13 cellular contexts compared by ENCODE assay signal in the genomic region with DNA sequence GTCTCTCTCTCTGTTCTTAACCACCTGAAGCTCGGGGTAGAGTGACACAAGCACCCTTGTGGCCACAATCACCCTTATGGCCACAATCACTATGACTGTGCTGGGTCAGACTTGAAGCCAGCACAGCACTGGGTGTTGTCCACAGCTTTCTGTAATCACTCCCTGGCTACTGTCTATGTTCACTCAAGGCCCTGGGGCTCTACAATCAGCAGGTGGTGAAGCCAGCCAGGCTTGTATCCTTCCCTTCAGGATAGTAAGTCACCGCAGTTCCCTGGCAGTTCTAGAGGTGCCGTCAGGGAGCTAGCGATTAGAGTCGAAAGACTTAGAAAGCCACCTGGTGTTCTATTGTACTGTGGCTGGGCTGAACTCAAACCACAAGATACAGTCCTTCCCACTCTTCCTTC. TPM values are rescaled to one million over a fixed set of nuclear protein-coding genes. Genes with fewer than 3 reads are reported as not detected.
DNase-seq lines count a peak whose midpoint lies in the region; ATAC-seq, FAIRE-seq and TF ChIP-seq lines count a peak whose summit lies in the region.
"Had no signal": no experiment of that assay in that cellular context is flagged by ENCODE, and none has a peak within 500 bp of the region (broad histone marks: within the 10 kb centered on the region; RNA-seq: fewer than 3 reads in every experiment).

No MANE protein-coding gene starts in this region.

- in situ Hi-C loops in HepG2 (cut with HindIII; ENCODE audit: extremely low pct_ligation_motif_present, low pct_unique_long_range_greater_than_20kb) (no loop called here), HAP-1 (cut with MboI; ENCODE audit: low sequenced_read_pairs) (no loop called here)

- TF ChIP-seq RAD21 in HepG2 (CRISPR knock-in tag; IDR thresholded peaks at IDR 0.05) = no peak

- no peak overlapping the region for H3K9ac ChIP-seq in HepG2 (ENCODE audit: insufficient read depth, low read depth, low read length)

- no peaks in the 10 kb centered on the region for H3K4me1 ChIP-seq in HepG2 (ENCODE audit: insufficient read depth, low read length)
- H3K4me1 ChIP-seq in HAP-1 = no peaks in the 10 kb centered on the region
- H3K4me1 ChIP-seq: sigmoid colon had no signal

- H3K4me2 ChIP-seq in HepG2 (ENCODE audit: low read depth, low read length) = no peak overlapping the region

- FAIRE-seq in HepG2 (lab: Jason Lieb, UNC) = no peak
- FAIRE-seq: colon had no signal

- H4K20me1 ChIP-seq in HepG2 (ENCODE audit: insufficient read depth, low read length) = no peaks in the 10 kb centered on the region

- no peak for TF ChIP-seq CTCF in HepG2 (CRISPR knock-in tag; IDR thresholded peaks at IDR 0.05)

- H3K27ac ChIP-seq in HepG2 (ENCODE audit: extremely low read length, insufficient read depth, low read length) = no peak overlapping the region
- H3K27ac ChIP-seq: sigmoid colon had no signal

- no peaks in the 10 kb centered on the region for H3K79me2 ChIP-seq in HepG2 (ENCODE audit: insufficient read depth, low read length)

- BruUV-seq in HepG2 (replicated peaks; lab: Mats Ljungman, UMichigan) = no TSS peak

- CTCF ChIA-PET in HepG2 (lab: Yijun Ruan, JAX; ENCODE audit: low intra/inter-chr PET ratio, low total read pairs) = no interaction called here

- TF ChIP-seq POLR2A in HepG2 (IDR thresholded peaks at IDR 0.05; ENCODE audit: insufficient read depth in 1 of 2, low read depth in 2 of 2, low read length in 2 of 2) = no peak

- H3K27me3 ChIP-seq in HepG2 (ENCODE audit: control insufficient read depth in 1 of 2, insufficient read depth in 2 of 2, low read length in 2 of 2) (no peaks in the 10 kb centered on the region), HAP-1 (ENCODE audit: low read depth) (no peaks in the 10 kb centered on the region)
- H3K27me3 ChIP-seq: sigmoid colon had no signal

- H3K36me3 ChIP-seq in HepG2 (replicated peaks in 1 of 2; ENCODE audit: control insufficient read depth in 1 of 2, insufficient read depth in 2 of 2, low read length in 2 of 2) = no peaks in the 10 kb centered on the region
- H3K36me3 ChIP-seq in HAP-1 (replicated peaks) = no peaks in the 10 kb centered on the region
- H3K36me3 ChIP-seq: sigmoid colon had no signal

- DNase-seq in HepG2 (ENCODE audit: low spot score) (no peak), GM19238 (ENCODE audit: insufficient read length, low spot score) (no peak), HAP-1 (ENCODE audit: low spot score in 2 of 2) (no peak), SK-N-DZ (ENCODE audit: low spot score) (no peak), occipital lobe (lab: John Stamatoyannopoulos, UW) (no peak)
- DNase-seq: activated gamma-delta T cell, NCI-H1092 treated with DMSO at 0.1 percent for 48 hours, PC-3, sigmoid colon had no signal

- H3K4me3 ChIP-seq in HepG2 (replicated peaks in 1 of 3; ENCODE audit: insufficient read depth in 1 of 3, low read depth in 2 of 3, low read length in 3 of 3) (no peak overlapping the region), HAP-1 (no peak overlapping the region)
- H3K4me3 ChIP-seq: sigmoid colon had no signal

- WGBS in HepG2 (ENCODE audit: low lambda C conversion rate) = 67% methylated on average over 3 of the region's 5 CpGs

- no peaks in the 10 kb centered on the region for H3K9me3 ChIP-seq in HepG2 (ENCODE audit: low read length)
- no peaks in the 10 kb centered on the region for H3K9me3 ChIP-seq in HAP-1
- H3K9me3 ChIP-seq: sigmoid colon had no signal

- ATAC-seq in GM19351 (IDR thresholded peaks at IDR 0.05; ENCODE audit: unreplicated experiment) = peak; percentile 94
- ATAC-seq in HG02623 (IDR thresholded peaks at IDR 0.05; ENCODE audit: unreplicated experiment) = peak; percentile 90
- peak; percentile 95 for ATAC-seq in HG03439 (IDR thresholded peaks at IDR 0.05; ENCODE audit: unreplicated experiment)
- peak; percentile 46; the same call in 2 of the 3 replicates for ATAC-seq in HepG2
- ATAC-seq: PC-3 had no signal

- no peak overlapping the region for H2AFZ ChIP-seq in HepG2 (ENCODE audit: low read length)

- TF ChIP-seq EP300 in HepG2 (IDR thresholded peaks at IDR 0.05; ENCODE audit: low read depth in 2 of 2, low read length in 2 of 2) (no peak), HepG2 (CRISPR knock-in tag; IDR thresholded peaks at IDR 0.05; ENCODE audit: borderline replicate concordance) (no peak)

- POLR2A ChIA-PET in HepG2 (lab: Yijun Ruan, JAX) = no interaction called here

- intact Hi-C loops in HepG2 (cut with micrococcal nuclease; ENCODE audit: unreplicated experiment) = no loop called here

TF ChIP-seq in HepG2, 621 proteins besides CTCF, POLR2A, EP300 and RAD21 (continues in another document):
- TF ChIP-seq, protein P1, sequence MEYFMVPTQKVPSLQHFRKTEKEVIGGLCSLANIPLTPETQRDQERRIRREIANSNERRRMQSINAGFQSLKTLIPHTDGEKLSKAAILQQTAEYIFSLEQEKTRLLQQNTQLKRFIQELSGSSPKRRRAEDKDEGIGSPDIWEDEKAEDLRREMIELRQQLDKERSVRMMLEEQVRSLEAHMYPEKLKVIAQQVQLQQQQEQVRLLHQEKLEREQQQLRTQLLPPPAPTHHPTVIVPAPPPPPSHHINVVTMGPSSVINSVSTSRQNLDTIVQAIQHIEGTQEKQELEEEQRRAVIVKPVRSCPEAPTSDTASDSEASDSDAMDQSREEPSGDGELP (IDR thresholded peaks at IDR 0.05; ENCODE audit: borderline replicate concordance, low read depth) = no peak
- TF ChIP-seq, protein P2, sequence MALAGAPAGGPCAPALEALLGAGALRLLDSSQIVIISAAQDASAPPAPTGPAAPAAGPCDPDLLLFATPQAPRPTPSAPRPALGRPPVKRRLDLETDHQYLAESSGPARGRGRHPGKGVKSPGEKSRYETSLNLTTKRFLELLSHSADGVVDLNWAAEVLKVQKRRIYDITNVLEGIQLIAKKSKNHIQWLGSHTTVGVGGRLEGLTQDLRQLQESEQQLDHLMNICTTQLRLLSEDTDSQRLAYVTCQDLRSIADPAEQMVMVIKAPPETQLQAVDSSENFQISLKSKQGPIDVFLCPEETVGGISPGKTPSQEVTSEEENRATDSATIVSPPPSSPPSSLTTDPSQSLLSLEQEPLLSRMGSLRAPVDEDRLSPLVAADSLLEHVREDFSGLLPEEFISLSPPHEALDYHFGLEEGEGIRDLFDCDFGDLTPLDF (CRISPR knock-in tag; IDR thresholded peaks at IDR 0.05) = no peak
- TF ChIP-seq, protein P3, sequence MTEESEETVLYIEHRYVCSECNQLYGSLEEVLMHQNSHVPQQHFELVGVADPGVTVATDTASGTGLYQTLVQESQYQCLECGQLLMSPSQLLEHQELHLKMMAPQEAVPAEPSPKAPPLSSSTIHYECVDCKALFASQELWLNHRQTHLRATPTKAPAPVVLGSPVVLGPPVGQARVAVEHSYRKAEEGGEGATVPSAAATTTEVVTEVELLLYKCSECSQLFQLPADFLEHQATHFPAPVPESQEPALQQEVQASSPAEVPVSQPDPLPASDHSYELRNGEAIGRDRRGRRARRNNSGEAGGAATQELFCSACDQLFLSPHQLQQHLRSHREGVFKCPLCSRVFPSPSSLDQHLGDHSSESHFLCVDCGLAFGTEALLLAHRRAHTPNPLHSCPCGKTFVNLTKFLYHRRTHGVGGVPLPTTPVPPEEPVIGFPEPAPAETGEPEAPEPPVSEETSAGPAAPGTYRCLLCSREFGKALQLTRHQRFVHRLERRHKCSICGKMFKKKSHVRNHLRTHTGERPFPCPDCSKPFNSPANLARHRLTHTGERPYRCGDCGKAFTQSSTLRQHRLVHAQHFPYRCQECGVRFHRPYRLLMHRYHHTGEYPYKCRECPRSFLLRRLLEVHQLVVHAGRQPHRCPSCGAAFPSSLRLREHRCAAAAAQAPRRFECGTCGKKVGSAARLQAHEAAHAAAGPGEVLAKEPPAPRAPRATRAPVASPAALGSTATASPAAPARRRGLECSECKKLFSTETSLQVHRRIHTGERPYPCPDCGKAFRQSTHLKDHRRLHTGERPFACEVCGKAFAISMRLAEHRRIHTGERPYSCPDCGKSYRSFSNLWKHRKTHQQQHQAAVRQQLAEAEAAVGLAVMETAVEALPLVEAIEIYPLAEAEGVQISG (CRISPR knock-in tag; IDR thresholded peaks at IDR 0.05) = no peak
- no peak for TF ChIP-seq ZNF562 (CRISPR knock-in tag; IDR thresholded peaks at IDR 0.05; ENCODE audit: borderline replicate concordance)

RNA-seq across cellular contexts. Expression of a gene that starts 44.2 kb away (rescaled TPM):
- total RNA-seq in HepG2 (2016; rRNA removed; fragmentation: Illumina TruSeq; extraction: Trizol) (0.15 and 0.21 TPM in 2 replicates), occipital lobe (32.8 TPM)
- not detected in 2 replicates for total RNA-seq in HepG2 (2016; cell fraction: cytosol; rRNA removed; fragmentation: Illumina TruSeq; extraction: Trizol; ENCODE audit: low read depth)
- 0.15 and 0.19 TPM in 2 replicates for total RNA-seq in HepG2 (2016; cell fraction: insoluble cytoplasmic fraction; rRNA removed; fragmentation: Illumina TruSeq; extraction: Trizol)
- 0.09 TPM in 1 of 2 replicates, not detected in the other for total RNA-seq in HepG2 (2016; cell fraction: membrane; rRNA removed; fragmentation: Illumina TruSeq; extraction: Trizol)
- 0.31 TPM in 1 of 2 replicates, not detected in the other for total RNA-seq in HepG2 (2016; cell fraction: nucleus; rRNA removed; fragmentation: Illumina TruSeq; extraction: Trizol)
- polyA plus RNA-seq in HepG2 (2011; rRNA removed) = 0.99 and 1.5 TPM in 2 replicates
- 0.28 and 0.67 TPM in 2 replicates for polyA plus RNA-seq in HepG2 (2011; cell fraction: cytosol; rRNA removed)
- polyA plus RNA-seq in HepG2 (2011; cell fraction: nucleus; rRNA removed) = 1.0 and 1.9 TPM in 2 replicates
- 0.93 and 1.2 TPM in 2 replicates for polyA plus RNA-seq in HepG2 (2012)
- polyA plus RNA-seq in HepG2 (2016; cell fraction: cytosol; fragmentation: Illumina TruSeq; extraction: Trizol; ENCODE audit: low read depth) = not detected in 2 replicates
- polyA plus RNA-seq in HepG2 (2016; cell fraction: insoluble cytoplasmic fraction; fragmentation: Illumina TruSeq; extraction: Trizol; ENCODE audit: low read depth) = 0.12 and 0.17 TPM in 2 replicates
- not detected in 2 replicates for polyA plus RNA-seq in HepG2 (2016; cell fraction: membrane; fragmentation: Illumina TruSeq; extraction: Trizol; ENCODE audit: low read depth)
- polyA plus RNA-seq in HepG2 (2016; cell fraction: nucleus; fragmentation: Illumina TruSeq; extraction: Trizol; ENCODE audit: insufficient read depth, low read depth) = 0.25 and 0.31 TPM in 2 replicates
- 0.94 and 75.0 TPM in 2 replicates for polyA minus RNA-seq in HepG2 (2011; rRNA and poly(A)+ RNA removed; ENCODE audit: low replicate concordance)
- 1.1 and 2.5 TPM in 2 replicates for polyA minus RNA-seq in HepG2 (2011; cell fraction: cytosol; rRNA and poly(A)+ RNA removed)
- 3.5 and 4.4 TPM in 2 replicates for polyA minus RNA-seq in HepG2 (2011; cell fraction: nucleus; rRNA and poly(A)+ RNA removed)
- polyA plus RNA-seq in SK-N-DZ (2014; cell fraction: cytosol; rRNA removed) = not detected in 2 replicates
- polyA plus RNA-seq in SK-N-DZ (2014; cell fraction: nucleus; rRNA removed) = not detected in 2 replicates
- total RNA-seq: PC-3 had no signal

Comparison
In these comparisons a context has a peak if more than half of its experiments do, and no peak if none do; other contexts are left out.
1. RNA of a gene that starts 44.2 kb away (total RNA-seq): 32.8 TPM in occipital lobe (single experiment); 0.09 to 0.31 TPM in HepG2; every median in the first group is over 10 times any median in the second.
2. Peak in every context shown above with its lines, with median percentiles within 50 percentile points of each other: ATAC-seq.